ENCODE assay signal across 10 cellular contexts in the genomic region with DNA sequence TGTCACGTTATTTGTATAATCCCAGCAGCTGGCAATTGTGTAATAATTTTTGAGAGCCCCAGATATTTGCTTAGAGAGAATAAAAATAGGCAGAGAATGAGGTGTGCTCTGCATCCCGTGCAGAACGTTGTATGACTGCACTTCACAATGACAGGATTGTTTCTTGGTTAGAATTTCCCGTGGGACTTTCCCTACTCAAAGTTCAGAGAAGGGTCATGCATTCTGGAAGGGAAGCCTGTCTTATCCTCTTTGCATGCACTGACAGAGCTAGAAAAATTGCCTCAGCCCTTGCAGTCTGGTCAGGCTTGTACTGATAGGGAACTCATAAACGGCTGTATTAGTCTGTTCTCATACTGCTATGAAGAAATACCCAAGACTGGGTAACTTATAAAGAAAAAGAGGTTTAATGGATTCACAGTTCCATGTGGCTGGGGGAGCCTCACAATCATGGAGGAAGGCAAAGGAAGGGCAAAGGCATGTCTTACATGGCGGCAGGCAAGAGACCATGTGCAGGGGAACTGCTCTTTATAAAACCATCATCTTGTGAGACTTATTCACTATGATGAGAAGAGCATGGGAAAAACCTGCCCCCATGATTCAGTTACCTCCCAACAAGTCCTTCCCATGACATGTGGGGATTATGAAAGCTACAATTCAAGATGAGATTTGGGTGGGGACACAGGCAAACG. TPM values are rescaled to one million over a fixed set of nuclear protein-coding genes. Genes with fewer than 3 reads are reported as not detected.
DNase-seq lines count a peak whose midpoint lies in the region; ATAC-seq and TF ChIP-seq lines count a peak whose summit lies in the region.
"Had no signal": no experiment of that assay in that cellular context is flagged by ENCODE, and none has a peak within 500 bp of the region (broad histone marks: within the 10 kb centered on the region; RNA-seq: fewer than 3 reads in every experiment).

No MANE protein-coding gene starts in this region.

- POLR2A ChIA-PET in naive thymus-derived CD4-positive, alpha-beta T cell (lab: Charles Lee): interaction anchor here (0.7 kb wide), 1 partner anchor 1367 kb away, joined by 3 read pairs; no protein-coding TSS in a partner anchor

- peaks cover 0 to 2% (median 0%) of the 10 kb centered on the region in 7 donors for H3K4me1 Mint-ChIP-seq in naive thymus-derived CD4-positive, alpha-beta T cell

- H3K27me3 Mint-ChIP-seq in naive thymus-derived CD4-positive, alpha-beta T cell: peaks cover 26 to 44% (median 31%) of the 10 kb centered on the region in 5 donors

- peaks cover 0 to 2% (median 0%) of the 10 kb centered on the region in 5 donors for H3K36me3 Mint-ChIP-seq in naive thymus-derived CD4-positive, alpha-beta T cell

- ATAC-seq in GM19455 (IDR thresholded peaks at IDR 0.05; ENCODE audit: unreplicated experiment): peak; percentile 75
- ATAC-seq in HG03442 (IDR thresholded peaks at IDR 0.05; ENCODE audit: unreplicated experiment): peak; percentile 91
- peak; percentile 56 for ATAC-seq in upper lobe of right lung
- ATAC-seq in naive thymus-derived CD4-positive, alpha-beta T cell: no peak

- no peaks in the 10 kb centered on the region for H3K36me3 ChIP-seq in upper lobe of right lung
- no peaks in the 10 kb centered on the region for H3K36me3 ChIP-seq in naive thymus-derived CD4-positive, alpha-beta T cell (ENCODE audit: control insufficient read depth in 2 of 3, insufficient read depth in 3 of 3, low read length in 3 of 3)
- H3K36me3 ChIP-seq: SJSA1 had no signal

- H3K27ac ChIP-seq in upper lobe of right lung: no peak overlapping the region
- H3K27ac ChIP-seq in naive thymus-derived CD4-positive, alpha-beta T cell (ENCODE audit: low read depth, low read length): no peak overlapping the region
- H3K27ac ChIP-seq: C4-2B, SJSA1 had no signal

- no peaks in the 10 kb centered on the region for H3K9me3 ChIP-seq in upper lobe of right lung
- H3K9me3 ChIP-seq in naive thymus-derived CD4-positive, alpha-beta T cell (ENCODE audit: control insufficient read depth in 2 of 3, low read length in 3 of 3): no peaks in the 10 kb centered on the region
- H3K9me3 ChIP-seq: SJSA1 had no signal

- no peak overlapping the region for H3K27ac Mint-ChIP-seq in naive thymus-derived CD4-positive, alpha-beta T cell

- H3K27me3 ChIP-seq in upper lobe of right lung: no peaks in the 10 kb centered on the region
- no peaks in the 10 kb centered on the region for H3K27me3 ChIP-seq in naive thymus-derived CD4-positive, alpha-beta T cell (ENCODE audit: control insufficient read depth in 2 of 2, insufficient read depth in 2 of 2, low read length in 2 of 2)
- H3K27me3 ChIP-seq: SJSA1 had no signal

- H3K4me3 ChIP-seq in cardiac fibroblast (replicated peaks in 1 of 2; ENCODE audit: low read depth in 2 of 2, low read length in 2 of 2) (no peak overlapping the region), upper lobe of right lung (no peak overlapping the region)
- no peak overlapping the region for H3K4me3 ChIP-seq in naive thymus-derived CD4-positive, alpha-beta T cell (ENCODE audit: low read length)
- H3K4me3 ChIP-seq: SJSA1 had no signal

- H3K9me3 Mint-ChIP-seq in naive thymus-derived CD4-positive, alpha-beta T cell: peaks cover 0 to 9% (median 0%) of the 10 kb centered on the region in 11 donors

- TF ChIP-seq CTCF in cardiac fibroblast (IDR thresholded peaks at IDR 0.05; ENCODE audit: low read depth, low read length) (no peak), upper lobe of right lung (IDR thresholded peaks at IDR 0.05) (no peak)

- intact Hi-C loops in upper lobe of right lung (cut with DNase I): no loop called here
- intact Hi-C loops in naive thymus-derived CD4-positive, alpha-beta T cell (cut with micrococcal nuclease): no loop called here

- DNase-seq in COLO829 (ENCODE audit: low spot score) (peak; percentile 97), cardiac fibroblast (ENCODE audit: low read depth in 2 of 2) (peak; percentile 10 to 48), upper lobe of right lung (no peak)
- no peak for DNase-seq in activated CD4-positive, alpha-beta T cell treated with anti-CD3 and anti-CD28 coated beads for 1 hour
- DNase-seq in activated CD4-positive, alpha-beta T cell treated with anti-CD3 and anti-CD28 coated beads, Interleukin-2, amount 50 U/mL, for 48 hours: no peak
- DNase-seq in naive thymus-derived CD4-positive, alpha-beta T cell: no peak

- no peak overlapping the region for H3K4me3 Mint-ChIP-seq in naive thymus-derived CD4-positive, alpha-beta T cell

- H3K4me1 ChIP-seq in upper lobe of right lung: no peaks in the 10 kb centered on the region
- H3K4me1 ChIP-seq in naive thymus-derived CD4-positive, alpha-beta T cell (ENCODE audit: control insufficient read depth in 2 of 2, insufficient read depth in 2 of 2, low read length in 2 of 2): no peaks in the 10 kb centered on the region
- H3K4me1 ChIP-seq: SJSA1 had no signal

- CTCF ChIA-PET in naive thymus-derived CD4-positive, alpha-beta T cell (lab: Charles Lee): no interaction called here

RNA-seq across cellular contexts. Expression of a gene that starts 16.5 kb away (rescaled TPM):
- 0.87 TPM for total RNA-seq in upper lobe of right lung
- under 1 TPM; 0.05 to 0.16 (median 0.08) TPM for total RNA-seq in naive thymus-derived CD4-positive, alpha-beta T cell
- under 1 TPM; 0.02 to 0.06 TPM for polyA plus RNA-seq in naive thymus-derived CD4-positive, alpha-beta T cell
- total RNA-seq: SJSA1 had no signal

Comparison
In these comparisons a context has a peak if more than half of its experiments do, and no peak if none do; other contexts are left out.
1. DNase-seq: peak in COLO829 (single experiment) and cardiac fibroblast (2 of 2); none in upper lobe of right lung (single experiment), activated CD4-positive, alpha-beta T cell treated with anti-CD3 and anti-CD28 coated beads for 1 hour (single experiment), activated CD4-positive, alpha-beta T cell treated with anti-CD3 and anti-CD28 coated beads, Interleukin-2, amount 50 U/mL, for 48 hours (0 of 2) and naive thymus-derived CD4-positive, alpha-beta T cell (0 of 9).